In the genomic region with DNA sequence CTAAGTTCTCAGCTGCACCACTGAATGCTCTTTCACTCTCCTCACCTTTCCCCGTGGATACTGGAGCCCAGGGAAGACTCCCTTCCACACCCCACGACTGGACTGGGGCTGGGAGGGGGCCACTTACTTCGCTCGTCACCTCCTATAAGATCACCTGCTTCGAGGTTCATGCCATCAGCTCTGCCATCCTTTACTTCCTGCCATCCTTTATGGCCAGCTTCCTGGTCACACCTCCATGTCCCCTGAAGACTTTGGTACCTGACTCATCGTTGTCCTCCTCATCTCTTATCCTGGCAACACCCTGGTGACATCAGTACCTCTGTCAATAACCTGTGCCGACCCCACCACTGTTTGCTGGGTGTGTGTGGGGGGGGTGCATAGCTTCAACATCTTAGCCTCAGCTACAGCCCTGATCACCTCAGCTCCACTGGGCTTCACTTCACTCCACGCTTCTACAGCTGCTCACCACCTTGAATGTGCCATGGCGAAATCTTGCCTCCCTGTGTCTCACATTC, we compare ENCODE assay signal across 20 cellular contexts. TPM values are rescaled to one million over a fixed set of nuclear protein-coding genes. Genes with fewer than 3 reads are reported as not detected.
DNase-seq lines count a peak whose midpoint lies in the region; ATAC-seq and TF ChIP-seq lines count a peak whose summit lies in the region.
"Had no signal": no experiment of that assay in that cellular context is flagged by ENCODE, and none has a peak within 500 bp of the region (broad histone marks: within the 10 kb centered on the region; RNA-seq: fewer than 3 reads in every experiment).

No MANE protein-coding gene starts in this region.

- no peak for ATAC-seq in HG02973 (IDR thresholded peaks at IDR 0.05; ENCODE audit: unreplicated experiment)
- ATAC-seq in effector memory CD8-positive, alpha-beta T cell (replicated peaks): no peak
- ATAC-seq: GM23338 had no signal

- H3K4me3 ChIP-seq in Peyer's patch (peak overlapping the region in 2 of 4 donors; percentile 23 to 25), endodermal cell (ENCODE audit: low read length) (no peak overlapping the region), tibial nerve (no peak overlapping the region)
- H3K4me3 ChIP-seq: BLaER1 treated with 17β-estradiol and CSF1 and Interleukin-3, amounts not matched to agents 10 nM and 100 nM; GM23338; testis had no signal

- no peaks in the 10 kb centered on the region for H3K36me3 Mint-ChIP-seq in endodermal cell (ENCODE audit: low read depth)
- H3K36me3 Mint-ChIP-seq in effector memory CD8-positive, alpha-beta T cell (ENCODE audit: insufficient read depth): no peaks in the 10 kb centered on the region

- TF ChIP-seq CTCF in Peyer's patch (IDR thresholded peaks at IDR 0.05): no peak
- TF ChIP-seq CTCF in endodermal cell (conservative IDR thresholded peaks at IDR 0.05): no peak
- TF ChIP-seq CTCF in tibial nerve (IDR thresholded peaks at IDR 0.05): no peak

- 90 to 91% methylated on average over 3 to 8 of the region's 9 CpGs for whole genome bisulfite sequencing in endodermal cell (ENCODE audit: insufficient coverage in 1 of 2, insufficient read length in 1 of 2), 2 experiments
- 82 to 86% methylated on average over 9 of the region's 9 CpGs for WGBS in tibial nerve, 2 donors

- no peak overlapping the region for H3K27ac Mint-ChIP-seq in endodermal cell
- no peak overlapping the region for H3K27ac Mint-ChIP-seq in effector memory CD8-positive, alpha-beta T cell
- H3K27ac Mint-ChIP-seq: activated naive CD8-positive, alpha-beta T cell treated with anti-CD3 and anti-CD28 coated beads for 36 hours; GM23338 had no signal

- TF ChIP-seq POLR2A in Peyer's patch (IDR thresholded peaks at IDR 0.05): peak; percentile 36 to 72
- no peak for TF ChIP-seq POLR2A in tibial nerve (IDR thresholded peaks at IDR 0.05)

- H3K36me3 ChIP-seq in Peyer's patch (no peaks in the 10 kb centered on the region), endodermal cell (ENCODE audit: control insufficient read depth, insufficient read depth, low read length) (no peaks in the 10 kb centered on the region), tibial nerve (no peaks in the 10 kb centered on the region)

- H3K4me1 Mint-ChIP-seq in endodermal cell: peaks cover 15% of the 10 kb centered on the region
- H3K4me1 Mint-ChIP-seq in effector memory CD8-positive, alpha-beta T cell (ENCODE audit: low read depth in 2 of 2): no peaks in the 10 kb centered on the region
- H3K4me1 Mint-ChIP-seq: activated naive CD8-positive, alpha-beta T cell treated with anti-CD3 and anti-CD28 coated beads for 36 hours had no signal

- no peak for TF ChIP-seq EP300 in tibial nerve (IDR thresholded peaks at IDR 0.05)

- peak overlapping the region in 3 of 4 donors; percentile 63 to 82 (median 79) for H3K27ac ChIP-seq in Peyer's patch
- no peak overlapping the region for H3K27ac ChIP-seq in endodermal cell (ENCODE audit: low read depth, low read length)
- peak overlapping the region in 3 of 4 donors; percentile 23 to 66 (median 24) for H3K27ac ChIP-seq in tibial nerve
- H3K27ac ChIP-seq: HL-60, testis had no signal

- H3K9ac ChIP-seq in endodermal cell (ENCODE audit: extremely low read depth, low read length, poor library complexity, severe bottlenecking): no peak overlapping the region

- no peak overlapping the region for H3K4me3 Mint-ChIP-seq in endodermal cell
- H3K4me3 Mint-ChIP-seq in effector memory CD8-positive, alpha-beta T cell: no peak overlapping the region
- H3K4me3 Mint-ChIP-seq: activated naive CD8-positive, alpha-beta T cell treated with anti-CD3 and anti-CD28 coated beads for 36 hours; GM23338 had no signal

- H3K4me1 ChIP-seq in Peyer's patch (peaks cover 0 to 21% (median 2%) of the 10 kb centered on the region in 4 donors), endodermal cell (ENCODE audit: control insufficient read depth, insufficient read depth, low read length) (peaks cover 5% of the 10 kb centered on the region), tibial nerve (peaks cover 0 to 29% (median 0%) of the 10 kb centered on the region in 4 donors)

- DNase-seq in Peyer's patch (peak in 2 of 3 donors; percentile 78 to 84), endodermal cell (peak; percentile 37), mucosa of gallbladder (ENCODE audit: low spot score) (peak; percentile 57), tibial nerve (ENCODE audit: low spot score in 2 of 2) (no peak), NCI-H2029 treated with DMSO at 0.1 percent for 48 hours (lab: John Stamatoyannopoulos, UW) (no peak)
- DNase-seq in effector memory CD8-positive, alpha-beta T cell: no peak
- DNase-seq: activated naive CD8-positive, alpha-beta T cell treated with anti-CD3 and anti-CD28 coated beads for 36 hours; activated T-cell treated with anti-CD3 and anti-CD28 coated beads, Interleukin-2, amount 50 U/mL, for 1 hour; DMS153; effector CD4-positive, alpha-beta T cell; kidney glomerular epithelial cell; NCI-H1092 treated with DMSO at 0.1 percent for 48 hours; NCI-H82; stimulated activated CD4-positive, alpha-beta T cell treated with anti-CD3 and anti-CD28 coated beads, Interleukin-4, amount 100 ng/mL, for 1 hour; SW 1271; testis had no signal

- no peaks in the 10 kb centered on the region for H3K27me3 Mint-ChIP-seq in endodermal cell (ENCODE audit: insufficient read depth)
- no peaks in the 10 kb centered on the region for H3K27me3 Mint-ChIP-seq in effector memory CD8-positive, alpha-beta T cell
- H3K27me3 Mint-ChIP-seq: activated naive CD8-positive, alpha-beta T cell treated with anti-CD3 and anti-CD28 coated beads for 36 hours had no signal

- H3K9me3 ChIP-seq in Peyer's patch: no peaks in the 10 kb centered on the region
- no peaks in the 10 kb centered on the region for H3K9me3 ChIP-seq in endodermal cell (ENCODE audit: control insufficient read depth, low read length)
- no peaks in the 10 kb centered on the region for H3K9me3 ChIP-seq in tibial nerve
- H3K9me3 ChIP-seq: BLaER1 treated with 17β-estradiol and CSF1 and Interleukin-3, amounts not matched to agents 10 nM and 100 nM; testis had no signal

- H3K27me3 ChIP-seq in Peyer's patch (no peaks in the 10 kb centered on the region), endodermal cell (ENCODE audit: control insufficient read depth, insufficient read depth, low read length, poor library complexity, severe bottlenecking) (no peaks in the 10 kb centered on the region), tibial nerve (no peaks in the 10 kb centered on the region)
- H3K27me3 ChIP-seq: BLaER1 treated with 17β-estradiol and CSF1 and Interleukin-3, amounts not matched to agents 10 nM and 100 nM; testis had no signal

- H3K9me3 Mint-ChIP-seq in endodermal cell: no peaks in the 10 kb centered on the region
- H3K9me3 Mint-ChIP-seq in effector memory CD8-positive, alpha-beta T cell: no peaks in the 10 kb centered on the region
- H3K9me3 Mint-ChIP-seq: activated naive CD8-positive, alpha-beta T cell treated with anti-CD3 and anti-CD28 coated beads for 36 hours; GM23338 had no signal

RNA-seq across cellular contexts. Expression of a gene that starts 8.7 kb away (rescaled TPM):
- total RNA-seq in Peyer's patch (100 to 1,000 TPM; 118 to 152 (median 138) TPM), endodermal cell (100 to 1,000 TPM; 277 to 292 TPM), mucosa of gallbladder (152 TPM), tibial nerve (100 to 1,000 TPM in 3 of 4 donors, 10 to 100 TPM in 1; 89.1 to 114 (median 109) TPM)
- 259 TPM for polyA plus RNA-seq in endodermal cell (2013, experiment 1 of 2)
- polyA plus RNA-seq in endodermal cell (2013, experiment 2 of 2): 244 TPM

RNA-seq across cellular contexts. Expression of a gene that starts 33.9 kb away (rescaled TPM):
- total RNA-seq in Peyer's patch (100 to 1,000 TPM in 3 of 4 donors, 10 to 100 TPM in 1; 86.6 to 205 (median 147) TPM), endodermal cell (10 to 100 TPM in 1 of 2 donors, 1 to 10 TPM in 1; 9.6 to 14.4 TPM), mucosa of gallbladder (20.0 TPM), tibial nerve (10 to 100 TPM; 18.1 to 47.4 (median 31.6) TPM)
- polyA plus RNA-seq in endodermal cell (2013, experiment 1 of 2): 9.8 TPM
- polyA plus RNA-seq in endodermal cell (2013, experiment 2 of 2): 9.0 TPM

Comparison
In these comparisons a context has a peak if more than half of its experiments do, and no peak if none do; other contexts are left out.
1. DNase-seq: peak in Peyer's patch (2 of 3), endodermal cell (single experiment) and mucosa of gallbladder (single experiment); none in tibial nerve (0 of 2), NCI-H2029 treated with DMSO at 0.1 percent for 48 hours (single experiment) and effector memory CD8-positive, alpha-beta T cell (0 of 3).
2. POLR2A ChIP-seq: peak in Peyer's patch (2 of 2); none in tibial nerve (0 of 2).